10 cellular contexts compared by ENCODE assay signal in the genomic region with DNA sequence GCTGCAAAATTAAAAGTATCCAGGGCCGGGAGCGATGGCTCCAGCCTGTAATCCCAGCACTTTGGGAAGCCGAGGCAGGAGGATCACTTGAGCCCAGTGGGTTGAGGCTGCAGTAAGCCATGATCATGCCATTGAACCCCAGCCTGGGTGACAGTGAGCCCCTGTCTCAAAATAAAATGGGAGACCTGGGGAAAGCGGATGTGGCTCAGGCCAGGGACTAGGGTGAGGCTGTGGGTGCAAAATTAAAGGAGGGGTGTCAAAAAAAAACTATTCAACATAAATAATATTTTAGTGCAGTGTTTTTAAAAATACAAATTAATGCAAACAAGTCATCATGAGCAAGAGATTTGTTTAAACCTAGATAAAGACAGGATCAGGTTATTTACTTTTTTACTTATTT.
DNase-seq lines count a peak whose midpoint lies in the region; ATAC-seq and TF ChIP-seq lines count a peak whose summit lies in the region.
"Had no signal": no experiment of that assay in that cellular context is flagged by ENCODE, and none has a peak within 500 bp of the region (broad histone marks: within the 10 kb centered on the region; RNA-seq: fewer than 3 reads in every experiment).

No MANE protein-coding gene starts in this region.

- no peak for DNase-seq in HFFc6
- DNase-seq in activated naive CD8-positive, alpha-beta T cell treated with anti-CD3 and anti-CD28 coated beads, Interleukin-2, amount 50 U/mL, for 24 hours = no peak
- no peak for DNase-seq in left lung
- no peak for DNase-seq in spleen
- no peak for DNase-seq in NCI-H146 (lab: John Stamatoyannopoulos, UW)
- no peak for DNase-seq in activated gamma-delta T cell (lab: John Stamatoyannopoulos, UW)
- DNase-seq in GM13976 (ENCODE audit: low spot score) = no peak
- DNase-seq: KG1, NCI-H446, T-helper 9 cell had no signal

- H3K36me3 ChIP-seq in left lung (no peaks in the 10 kb centered on the region), spleen (no peaks in the 10 kb centered on the region)

- no peak for ATAC-seq in activated naive CD8-positive, alpha-beta T cell treated with anti-CD3 and anti-CD28 coated beads, Interleukin-2, amount 50 U/mL, for 24 hours
- no peak for ATAC-seq in left lung

- TF ChIP-seq POLR2A in spleen (IDR thresholded peaks at IDR 0.05) = no peak

- WGBS in spleen, 5 donors = 69 to 91% (median 74%) methylated on average over 1 to 4 of the region's 4 CpGs

- intact Hi-C loops in left lung (cut with DNase I) (no loop called here), spleen (cut with DNase I; ENCODE audit: low total_unique reads) (no loop called here)

- peaks cover 44% of the 10 kb centered on the region for H3K4me1 Mint-ChIP-seq in HFFc6 (ENCODE audit: low read depth)
- peaks cover 22% of the 10 kb centered on the region for H3K4me1 Mint-ChIP-seq in activated naive CD8-positive, alpha-beta T cell treated with anti-CD3 and anti-CD28 coated beads, Interleukin-2, amount 50 U/mL, for 24 hours

- no peak for TF ChIP-seq CTCF in HFFc6 (IDR thresholded peaks at IDR 0.05)
- no peak for TF ChIP-seq CTCF in left lung (IDR thresholded peaks at IDR 0.05)
- no peak for TF ChIP-seq CTCF in spleen (IDR thresholded peaks at IDR 0.05 in 8 of 11, conservative IDR thresholded peaks at IDR 0.05 in 3 of 11)
- TF ChIP-seq CTCF in GM13976 (IDR thresholded peaks at IDR 0.05; ENCODE audit: borderline replicate concordance, control extremely low read depth, extremely low read depth, insufficient read depth, missing control alignments) = no peak

- H3K27me3 ChIP-seq in left lung (peaks cover 0 to 10% of the 10 kb centered on the region in 2 donors), spleen (replicated peaks in 1 of 7) (peaks cover 0 to 43% (median 8%) of the 10 kb centered on the region in 7 donors)

- no peaks in the 10 kb centered on the region for H3K9me3 Mint-ChIP-seq in HFFc6
- H3K9me3 Mint-ChIP-seq in activated naive CD8-positive, alpha-beta T cell treated with anti-CD3 and anti-CD28 coated beads, Interleukin-2, amount 50 U/mL, for 24 hours = no peaks in the 10 kb centered on the region

- H3K27ac Mint-ChIP-seq in HFFc6 = no peak overlapping the region
- H3K27ac Mint-ChIP-seq in activated naive CD8-positive, alpha-beta T cell treated with anti-CD3 and anti-CD28 coated beads, Interleukin-2, amount 50 U/mL, for 24 hours = no peak overlapping the region

- H3K36me3 Mint-ChIP-seq in HFFc6 (ENCODE audit: low read depth) = no peaks in the 10 kb centered on the region
- no peaks in the 10 kb centered on the region for H3K36me3 Mint-ChIP-seq in activated naive CD8-positive, alpha-beta T cell treated with anti-CD3 and anti-CD28 coated beads, Interleukin-2, amount 50 U/mL, for 24 hours (ENCODE audit: low read depth)

- peaks cover 2% of the 10 kb centered on the region for H3K27me3 Mint-ChIP-seq in HFFc6 (ENCODE audit: insufficient read depth)
- H3K27me3 Mint-ChIP-seq in activated naive CD8-positive, alpha-beta T cell treated with anti-CD3 and anti-CD28 coated beads, Interleukin-2, amount 50 U/mL, for 24 hours = peaks cover 56% of the 10 kb centered on the region

- peak overlapping the region; percentile 75 for H3K4me3 Mint-ChIP-seq in HFFc6
- peak overlapping the region; percentile 56 for H3K4me3 Mint-ChIP-seq in activated naive CD8-positive, alpha-beta T cell treated with anti-CD3 and anti-CD28 coated beads, Interleukin-2, amount 50 U/mL, for 24 hours

- H3K4me3 ChIP-seq in left lung = peak overlapping the region; percentile 28 to 36
- peak overlapping the region in 6 of 8 donors; percentile 21 to 66 (median 39) for H3K4me3 ChIP-seq in spleen

- in situ Hi-C loops in GM13976 (cut with MboI; ENCODE audit: low sequenced_read_pairs, unreplicated experiment) = no loop called here

- H3K4me1 ChIP-seq in left lung (peaks cover 6 to 51% of the 10 kb centered on the region in 2 donors), spleen (peaks cover 3 to 53% (median 25%) of the 10 kb centered on the region in 6 donors)

- H3K9me3 ChIP-seq in left lung = no peaks in the 10 kb centered on the region
- no peaks in the 10 kb centered on the region for H3K9me3 ChIP-seq in spleen

- peak overlapping the region; percentile 65 to 74 for H3K27ac ChIP-seq in left lung
- peak overlapping the region in 7 of 8 donors; percentile 11 to 74 (median 63) for H3K27ac ChIP-seq in spleen
